ENCODE assay signal across 19 cellular contexts in genomic region chr12:47800582-47800981, GRCh38. TPM values are rescaled to one million over a fixed set of nuclear protein-coding genes. Genes with fewer than 3 reads are reported as not detected.
A peak's percentile ranks its signal among the peaks of the same experiment; 100 is the strongest.
DNase-seq lines count a peak whose midpoint lies in the region; ATAC-seq and TF ChIP-seq lines count a peak whose summit lies in the region.
"Had no signal": no experiment of that assay in that cellular context is flagged by ENCODE, and none has a peak within 500 bp of the region (broad histone marks: within the 10 kb centered on the region; RNA-seq: fewer than 3 reads in every experiment).

No MANE protein-coding gene starts in this region.

- H3K27ac Mint-ChIP-seq in neural crest cell (ENCODE audit: unreplicated experiment), result peak overlapping the region; percentile 79

- TF ChIP-seq CTCF in left ventricle myocardium inferior (IDR thresholded peaks at IDR 0.05; ENCODE audit: borderline replicate concordance) (no peak), ascending aorta (IDR thresholded peaks at IDR 0.05) (no peak), neural crest cell (conservative IDR thresholded peaks at IDR 0.05) (no peak), upper lobe of right lung (IDR thresholded peaks at IDR 0.05) (no peak)

- H3K36me3 Mint-ChIP-seq in neural crest cell (ENCODE audit: low read depth), result no peaks in the 10 kb centered on the region

- H3K4me3 ChIP-seq in left ventricle myocardium inferior (no peak overlapping the region), ascending aorta (no peak overlapping the region), upper lobe of right lung (no peak overlapping the region)
- H3K4me3 ChIP-seq: HAP-1, PC-9 had no signal

- H3K4me1 ChIP-seq in left ventricle myocardium inferior (peaks cover 78% of the 10 kb centered on the region), ascending aorta (peaks cover 48 to 70% of the 10 kb centered on the region in 2 donors), upper lobe of right lung (peaks cover 67% of the 10 kb centered on the region)
- H3K4me1 ChIP-seq: HAP-1 had no signal

- H3K36me3 ChIP-seq in left ventricle myocardium inferior (peaks cover 31% of the 10 kb centered on the region), ascending aorta (peaks cover 36 to 50% of the 10 kb centered on the region in 2 donors), upper lobe of right lung (peaks cover 20% of the 10 kb centered on the region)

- H3K27ac ChIP-seq in left ventricle myocardium inferior (replicated peaks) (peak overlapping the region; percentile 99), ascending aorta (peak overlapping the region; percentile 79 to 85), upper lobe of right lung (peak overlapping the region; percentile 77)
- H3K27ac ChIP-seq: PC-9 had no signal

- H3K27me3 Mint-ChIP-seq in neural crest cell (ENCODE audit: low read depth), result no peaks in the 10 kb centered on the region
- H3K27me3 Mint-ChIP-seq: activated naive CD4-positive, alpha-beta T cell treated with anti-CD3 and anti-CD28 coated beads, Interleukin-2, amount 50 U/mL, for 24 hours; IgD-negative memory B cell had no signal

- ATAC-seq in left cardiac atrium (no peak), upper lobe of right lung (no peak), GM19324 (IDR thresholded peaks at IDR 0.05; ENCODE audit: low FRiP score, unreplicated experiment) (no peak)

- DNase-seq in left ventricle myocardium inferior (no peak), left cardiac atrium (no peak), ascending aorta (ENCODE audit: low spot score in 2 of 2) (no peak), neural crest cell (ENCODE audit: low read depth, low spot score) (no peak), upper lobe of right lung (no peak), NCI-H2081 treated with DMSO at 0.1 percent for 48 hours (lab: John Stamatoyannopoulos, UW) (no peak), NCI-H2171 (lab: John Stamatoyannopoulos, UW) (no peak)
- DNase-seq: DMS79, left ventricle myocardium superior, NCI-H1048, NCI-H446 treated with DMSO at 0.1 percent for 48 hours, PC-9, small intestine, SW 1271 had no signal

- intact Hi-C loops in left ventricle myocardium inferior (cut with micrococcal nuclease) (loop anchor here (5.0 kb wide), 1 partner anchor 37 kb away; no protein-coding TSS in a partner anchor), left cardiac atrium (cut with DNase I) (loop anchor here in 1 of 2 donors (5.0 kb wide), 1 partner anchor 37 kb away; no protein-coding TSS in a partner anchor), ascending aorta (cut with DNase I) (loop anchor here (2.0 kb wide), 1 partner anchor 36 kb away; no protein-coding TSS in a partner anchor), upper lobe of right lung (cut with DNase I) (no loop called here)

- H3K9me3 Mint-ChIP-seq in neural crest cell, result no peaks in the 10 kb centered on the region
- H3K9me3 Mint-ChIP-seq: activated naive CD4-positive, alpha-beta T cell treated with anti-CD3 and anti-CD28 coated beads, Interleukin-2, amount 50 U/mL, for 24 hours; IgD-negative memory B cell had no signal

- H3K4me3 Mint-ChIP-seq in neural crest cell, result no peak overlapping the region
- H3K4me3 Mint-ChIP-seq: activated naive CD4-positive, alpha-beta T cell treated with anti-CD3 and anti-CD28 coated beads, Interleukin-2, amount 50 U/mL, for 24 hours had no signal

- H3K4me1 Mint-ChIP-seq in neural crest cell, result peaks cover 48% of the 10 kb centered on the region

- H3K9me3 ChIP-seq in left ventricle myocardium inferior (replicated peaks) (no peaks in the 10 kb centered on the region), ascending aorta (no peaks in the 10 kb centered on the region), upper lobe of right lung (no peaks in the 10 kb centered on the region)
- H3K9me3 ChIP-seq: HAP-1, neutrophil had no signal

- H3K27me3 ChIP-seq in left ventricle myocardium inferior (ENCODE audit: low read depth) (no peaks in the 10 kb centered on the region), ascending aorta (no peaks in the 10 kb centered on the region), upper lobe of right lung (no peaks in the 10 kb centered on the region)
- H3K27me3 ChIP-seq: neutrophil had no signal

RNA-seq across cellular contexts. Expression of gene HDAC7, which starts 19.1 kb away (rescaled TPM):
- total RNA-seq in left ventricle myocardium inferior (47.1 TPM), left cardiac atrium (10 to 100 TPM; 41.6 to 58.0 TPM), ascending aorta (202 TPM), neural crest cell (76.0 and 76.6 TPM in 2 replicates), upper lobe of right lung (135 TPM)

RNA-seq across cellular contexts. Expression of gene SLC48A1, which starts 27.5 kb away (rescaled TPM):
- total RNA-seq in left ventricle myocardium inferior (25.3 TPM), left cardiac atrium (10 to 100 TPM; 22.1 to 28.9 TPM), ascending aorta (144 TPM), neural crest cell (11.6 and 13.0 TPM in 2 replicates), upper lobe of right lung (40.9 TPM)

RNA-seq across cellular contexts. Expression of gene RAPGEF3, which starts 41.9 kb away (rescaled TPM):
- total RNA-seq in left ventricle myocardium inferior, result 34.8 TPM
- 10 to 100 TPM; 27.3 to 35.9 TPM for total RNA-seq in left cardiac atrium
- total RNA-seq in ascending aorta, result 165 TPM
- total RNA-seq in neural crest cell, result 0.89 and 1.4 TPM in 2 replicates
- total RNA-seq in upper lobe of right lung, result 69.6 TPM

Comparison
In these comparisons a context has a peak if more than half of its experiments do, and no peak if none do; other contexts are left out.
1. RNA of gene RAPGEF3, which starts 41.9 kb away (total RNA-seq): 165 TPM in ascending aorta (single experiment), 69.6 TPM in upper lobe of right lung (single experiment), 27.3 to 35.9 TPM in left cardiac atrium and 34.8 TPM in left ventricle myocardium inferior (single experiment); 0.89 to 1.4 TPM in neural crest cell; every median in the first group is over 10 times any median in the second.
2. Peak in every context shown above with its lines, with median percentiles within 50 percentile points of each other: H3K27ac ChIP-seq.